In genomic region chr5:58394326-58394725, GRCh38 we compare ENCODE assay signal across 23 cellular contexts.
"Had no signal": no experiment of that assay in that cellular context is flagged by ENCODE, and none has a peak within 500 bp of the region (broad histone marks: within the 10 kb centered on the region; RNA-seq: fewer than 3 reads in every experiment).

No MANE protein-coding gene starts in this region.

- H3K4me3 ChIP-seq: left lung, lower lobe of right lung, ovary, right atrium auricular region, right lobe of liver, smooth muscle cell, tibial nerve, uterus had no signal

- H3K9me3 Mint-ChIP-seq: memory B cell; natural killer cell; stimulated activated memory B cell treated with anti-CD40 and anti-IgM and Interleukin-4, amounts not matched to agents 10 μg/mL and 1 μg/mL and 100 μg/mL, for 72 hours; stimulated activated naive CD8-positive, alpha-beta T cell treated with anti-CD3 and anti-CD28 coated beads, Interleukin-15, amount 100 ng/mL, for 72 hours had no signal

- H3K4me1 ChIP-seq: left lung, lower lobe of right lung, right atrium auricular region, right lobe of liver, tibial nerve, uterus had no signal

- H3K4me1 Mint-ChIP-seq: memory B cell; natural killer cell; stimulated activated memory B cell treated with anti-CD40 and anti-IgM and Interleukin-4, amounts not matched to agents 10 μg/mL and 1 μg/mL and 100 μg/mL, for 72 hours; stimulated activated naive CD8-positive, alpha-beta T cell treated with anti-CD3 and anti-CD28 coated beads, Interleukin-15, amount 100 ng/mL, for 72 hours had no signal

- H3K27ac ChIP-seq: left lung, lower lobe of right lung, ovary, right atrium auricular region, right lobe of liver, tibial nerve, uterus had no signal

- H3K36me3 ChIP-seq: left lung, lower lobe of right lung, ovary, right atrium auricular region, right lobe of liver, tibial nerve, uterus had no signal

- H3K27ac Mint-ChIP-seq: memory B cell; natural killer cell; progenitor cell of endocrine pancreas; stimulated activated memory B cell treated with anti-CD40 and anti-IgM and Interleukin-4, amounts not matched to agents 10 μg/mL and 1 μg/mL and 100 μg/mL, for 72 hours; stimulated activated naive CD8-positive, alpha-beta T cell treated with anti-CD3 and anti-CD28 coated beads, Interleukin-15, amount 100 ng/mL, for 72 hours; type B pancreatic cell had no signal

- ATAC-seq: left colon; left lung; natural killer cell; right lobe of liver; stimulated activated memory B cell treated with anti-CD40 and anti-IgM and Interleukin-4, amounts not matched to agents 10 μg/mL and 1 μg/mL and 100 μg/mL, for 72 hours; stimulated activated naive CD8-positive, alpha-beta T cell treated with anti-CD3 and anti-CD28 coated beads, Interleukin-15, amount 100 ng/mL, for 72 hours had no signal

- H3K4me3 Mint-ChIP-seq: memory B cell; natural killer cell; stimulated activated memory B cell treated with anti-CD40 and anti-IgM and Interleukin-4, amounts not matched to agents 10 μg/mL and 1 μg/mL and 100 μg/mL, for 72 hours; stimulated activated naive CD8-positive, alpha-beta T cell treated with anti-CD3 and anti-CD28 coated beads, Interleukin-15, amount 100 ng/mL, for 72 hours; type B pancreatic cell had no signal

- H3K36me3 Mint-ChIP-seq: memory B cell; natural killer cell; stimulated activated memory B cell treated with anti-CD40 and anti-IgM and Interleukin-4, amounts not matched to agents 10 μg/mL and 1 μg/mL and 100 μg/mL, for 72 hours; type B pancreatic cell had no signal

- H3K9me3 ChIP-seq: left lung, lower lobe of right lung, ovary, right lobe of liver, tibial nerve, uterus had no signal

- DNase-seq: hypothalamus; islet precursor cell; left colon; left lung; lower lobe of right lung; natural killer cell; ovary; right lobe of liver; stimulated activated CD4-positive, alpha-beta T cell treated with anti-CD3 and anti-CD28 coated beads, Interleukin-1b, Interleukin-23, amount 100 ng/mL, for 48 hours; stimulated activated CD4-positive, alpha-beta T cell treated with anti-CD3 and anti-CD28 coated beads, Interleukin-2, amount 100 ng/mL, for 48 hours; stimulated activated CD4-positive, alpha-beta T cell treated with anti-CD3 and anti-CD28 coated beads, Interleukin-4, amount 100 ng/mL, for 4 hours; stimulated activated CD8-positive, alpha-beta memory T cell treated with anti-CD3 and anti-CD28 coated beads, Interleukin-4, amount 100 ng/mL, for 48 hours; stimulated activated naive CD4-positive, alpha-beta T cell treated with Interleukin-2 at 50 U/mL for 16 hours; stimulated activated naive CD8-positive, alpha-beta T cell treated with anti-CD3 and anti-CD28 coated beads, Interleukin-15, amount 100 ng/mL, for 72 hours; substantia nigra; uterus had no signal

- H3K4me2 ChIP-seq: smooth muscle cell had no signal

- H3K27me3 ChIP-seq: left lung, ovary, right atrium auricular region, right lobe of liver, tibial nerve, uterus had no signal

- H3K27me3 Mint-ChIP-seq: progenitor cell of endocrine pancreas, type B pancreatic cell had no signal
